1 cellular context compared by ENCODE assay signal in genomic region chr10:67914777-67915340, GRCh38.
TF ChIP-seq lines count a peak whose summit lies in the region.

No MANE protein-coding gene starts in this region.

TF ChIP-seq in WTC11, 78 proteins besides CTCF, POLR2A, EP300 and RAD21:
- TF ChIP-seq CREM (CRISPR knock-in tag; IDR thresholded peaks at IDR 0.05) (no peak), ZNF263 (CRISPR knock-in tag; IDR thresholded peaks at IDR 0.05; ENCODE audit: low read depth) (no peak), NFATC4 (CRISPR knock-in tag; IDR thresholded peaks at IDR 0.05) (no peak), ZNF423 (CRISPR knock-in tag; IDR thresholded peaks at IDR 0.05) (no peak), ATF3 (CRISPR knock-in tag; conservative IDR thresholded peaks at IDR 0.05) (no peak), OVOL2 (CRISPR knock-in tag; IDR thresholded peaks at IDR 0.05; ENCODE audit: borderline replicate concordance) (no peak), ETV6 (CRISPR knock-in tag; IDR thresholded peaks at IDR 0.05) (no peak), NFE2L1 (CRISPR knock-in tag; IDR thresholded peaks at IDR 0.05) (no peak), AFF4 (CRISPR knock-in tag; IDR thresholded peaks at IDR 0.05; ENCODE audit: borderline replicate concordance) (no peak), TP53 (CRISPR knock-in tag; IDR thresholded peaks at IDR 0.05) (no peak), ZNF512 (CRISPR knock-in tag; IDR thresholded peaks at IDR 0.05; ENCODE audit: borderline replicate concordance) (no peak), TEAD4 (CRISPR knock-in tag; IDR thresholded peaks at IDR 0.05) (no peak), FOXP1 (CRISPR knock-in tag; IDR thresholded peaks at IDR 0.05; ENCODE audit: borderline replicate concordance) (no peak), RELA (CRISPR knock-in tag; IDR thresholded peaks at IDR 0.05; ENCODE audit: borderline replicate concordance) (no peak), NFYB (CRISPR knock-in tag; conservative IDR thresholded peaks at IDR 0.05; ENCODE audit: low read depth) (no peak), SOX15 (CRISPR knock-in tag; IDR thresholded peaks at IDR 0.05) (no peak), GABPB1 (CRISPR knock-in tag; IDR thresholded peaks at IDR 0.05) (no peak), CDX4 (CRISPR knock-in tag; IDR thresholded peaks at IDR 0.05; ENCODE audit: borderline replicate concordance) (no peak), JAZF1 (CRISPR knock-in tag; IDR thresholded peaks at IDR 0.05) (no peak), ATF1 (CRISPR knock-in tag; IDR thresholded peaks at IDR 0.05) (no peak)
TF ChIP-seq in WTC11: peak in this region for 0.
